Comparison of ENCODE assay signal across 10 cellular contexts in genomic region chr3:108223928-108224327, GRCh38. TPM values are rescaled to one million over a fixed set of nuclear protein-coding genes. Genes with fewer than 3 reads are reported as not detected.
A peak's percentile ranks its signal among the peaks of the same experiment; 100 is the strongest.
DNase-seq lines count a peak whose midpoint lies in the region; ATAC-seq, FAIRE-seq and TF ChIP-seq lines count a peak whose summit lies in the region.
"Had no signal": no experiment of that assay in that cellular context is flagged by ENCODE, and none has a peak within 500 bp of the region (broad histone marks: within the 10 kb centered on the region; RNA-seq: fewer than 3 reads in every experiment).

No MANE protein-coding gene starts in this region.

- H3K4me3 ChIP-seq in HepG2 (replicated peaks in 1 of 3; ENCODE audit: insufficient read depth in 1 of 3, low read depth in 2 of 3, low read length in 3 of 3) (no peak overlapping the region), right lobe of liver (no peak overlapping the region), left lung (no peak overlapping the region)

- H4K20me1 ChIP-seq in HepG2 (ENCODE audit: insufficient read depth, low read length) = no peaks in the 10 kb centered on the region

- H3K9me3 Mint-ChIP-seq in activated CD8-positive, alpha-beta T cell treated with anti-CD3 and anti-CD28 coated beads, Interleukin-2, amount 10 ng/mL, durations not matched to agents 7 days and 5 days (ENCODE audit: insufficient read depth) = no peaks in the 10 kb centered on the region
- H3K9me3 Mint-ChIP-seq: GM23338 had no signal

- H3K4me2 ChIP-seq in HepG2 (ENCODE audit: low read depth, low read length) = no peak overlapping the region
- H3K4me2 ChIP-seq: GM23338 had no signal

- TF ChIP-seq POLR2A in HepG2 (IDR thresholded peaks at IDR 0.05; ENCODE audit: insufficient read depth in 1 of 2, low read depth in 2 of 2, low read length in 2 of 2) (no peak), right lobe of liver (IDR thresholded peaks at IDR 0.05) (no peak)

- ATAC-seq in HepG2 = no peak
- no peak for ATAC-seq in right lobe of liver
- ATAC-seq in activated CD8-positive, alpha-beta T cell treated with anti-CD3 and anti-CD28 coated beads, Interleukin-2, amount 10 ng/mL, durations not matched to agents 7 days and 5 days = no peak
- no peak for ATAC-seq in left lung
- no peak for ATAC-seq in HG03432 (IDR thresholded peaks at IDR 0.05; ENCODE audit: unreplicated experiment)
- no peak for ATAC-seq in GM21447 (IDR thresholded peaks at IDR 0.05; ENCODE audit: unreplicated experiment)
- ATAC-seq: GM23338 had no signal

- 25% methylated on average over 4 of the region's 4 CpGs for WGBS in HepG2 (ENCODE audit: low lambda C conversion rate)
- WGBS in right lobe of liver (ENCODE audit: insufficient coverage, low coverage, low lambda C conversion rate, missing lambda C conversion rate) = 23% methylated on average over 4 of the region's 4 CpGs

- H3K27ac ChIP-seq in HepG2 (ENCODE audit: extremely low read length, insufficient read depth, low read length) (no peak overlapping the region), right lobe of liver (no peak overlapping the region), left lung (peak overlapping the region; percentile 83 to 95)

- H3K9me3 ChIP-seq in HepG2 (ENCODE audit: low read length) (no peaks in the 10 kb centered on the region), right lobe of liver (no peaks in the 10 kb centered on the region), left lung (no peaks in the 10 kb centered on the region)
- H3K9me3 ChIP-seq: adrenal gland had no signal

- in situ Hi-C loops in HepG2 (cut with HindIII; ENCODE audit: extremely low pct_ligation_motif_present, low pct_unique_long_range_greater_than_20kb) = no loop called here

- POLR2A ChIA-PET in HepG2 (lab: Yijun Ruan, JAX) = no interaction called here
- POLR2A ChIA-PET in activated CD8-positive, alpha-beta T cell treated with anti-CD3 and anti-CD28 coated beads, Interleukin-2, amount 10 ng/mL, durations not matched to agents 7 days and 5 days (lab: Charles Lee) = interaction anchor here (0.6 to 4.1 kb wide), 11 partner anchors 8 to 625 kb away, joined by 3 to 36 read pairs (median 4); partner anchors contain the start of gene HHLA2

- no peaks in the 10 kb centered on the region for H3K27me3 Mint-ChIP-seq in activated CD8-positive, alpha-beta T cell treated with anti-CD3 and anti-CD28 coated beads, Interleukin-2, amount 10 ng/mL, durations not matched to agents 7 days and 5 days (ENCODE audit: low read depth)

- no peaks in the 10 kb centered on the region for H3K79me2 ChIP-seq in HepG2 (ENCODE audit: insufficient read depth, low read length)

- peaks cover 45% of the 10 kb centered on the region for H3K4me1 Mint-ChIP-seq in activated CD8-positive, alpha-beta T cell treated with anti-CD3 and anti-CD28 coated beads, Interleukin-2, amount 10 ng/mL, durations not matched to agents 7 days and 5 days (ENCODE audit: low read depth)

- peaks cover 3% of the 10 kb centered on the region for H3K36me3 Mint-ChIP-seq in activated CD8-positive, alpha-beta T cell treated with anti-CD3 and anti-CD28 coated beads, Interleukin-2, amount 10 ng/mL, durations not matched to agents 7 days and 5 days (ENCODE audit: low read depth)

- TF ChIP-seq CTCF in HepG2 (CRISPR knock-in tag; IDR thresholded peaks at IDR 0.05) = no peak
- no peak for TF ChIP-seq CTCF in right lobe of liver (IDR thresholded peaks at IDR 0.05)
- TF ChIP-seq CTCF in left lung (IDR thresholded peaks at IDR 0.05) = no peak

- no TSS peak for BruUV-seq in HepG2 (replicated peaks; lab: Mats Ljungman, UMichigan)

- H3K9ac ChIP-seq in HepG2 (ENCODE audit: insufficient read depth, low read depth, low read length) = no peak overlapping the region

- peak overlapping the region; percentile 99 for H3K4me3 Mint-ChIP-seq in activated CD8-positive, alpha-beta T cell treated with anti-CD3 and anti-CD28 coated beads, Interleukin-2, amount 10 ng/mL, durations not matched to agents 7 days and 5 days

- DNase-seq in HepG2 (ENCODE audit: low spot score) = no peak
- no peak for DNase-seq in right lobe of liver
- DNase-seq in activated CD8-positive, alpha-beta T cell treated with anti-CD3 and anti-CD28 coated beads, Interleukin-2, amount 10 ng/mL, durations not matched to agents 7 days and 5 days = no peak
- DNase-seq in left lung = no peak
- no peak for DNase-seq in stimulated activated CD4-positive, alpha-beta T cell treated with anti-CD3 and anti-CD28 coated beads, Interleukin-2, amount 100 ng/mL, for 24 hours
- no peak for DNase-seq in HUDEP-2 (lab: John Stamatoyannopoulos, UW; ENCODE audit: unreplicated experiment in 76 of 76)

- peaks cover 23% of the 10 kb centered on the region for H3K4me1 ChIP-seq in HepG2 (ENCODE audit: insufficient read depth, low read length)
- peaks cover 0 to 10% (median 0%) of the 10 kb centered on the region in 4 donors for H3K4me1 ChIP-seq in right lobe of liver
- peaks cover 10 to 30% of the 10 kb centered on the region in 2 donors for H3K4me1 ChIP-seq in left lung

- no peak for TF ChIP-seq RAD21 in HepG2 (CRISPR knock-in tag; IDR thresholded peaks at IDR 0.05)

- peak overlapping the region; percentile 98 for H3K27ac Mint-ChIP-seq in activated CD8-positive, alpha-beta T cell treated with anti-CD3 and anti-CD28 coated beads, Interleukin-2, amount 10 ng/mL, durations not matched to agents 7 days and 5 days
- H3K27ac Mint-ChIP-seq: GM23338 had no signal

- FAIRE-seq in HepG2 (lab: Jason Lieb, UNC) = no peak

- intact Hi-C loops in HepG2 (cut with micrococcal nuclease; ENCODE audit: unreplicated experiment) (no loop called here), right lobe of liver (cut with DNase I) (no loop called here), left lung (cut with DNase I) (no loop called here)

- no peak overlapping the region for H2AFZ ChIP-seq in HepG2 (ENCODE audit: low read length)
- H2AFZ ChIP-seq: GM23338 had no signal

- H3K36me3 ChIP-seq in HepG2 (replicated peaks in 1 of 2; ENCODE audit: control insufficient read depth in 1 of 2, insufficient read depth in 2 of 2, low read length in 2 of 2) (no peaks in the 10 kb centered on the region), right lobe of liver (no peaks in the 10 kb centered on the region), left lung (no peaks in the 10 kb centered on the region)
- H3K36me3 ChIP-seq: adrenal gland had no signal

- CTCF ChIA-PET in HepG2 (lab: Yijun Ruan, JAX; ENCODE audit: low intra/inter-chr PET ratio, low total read pairs) = no interaction called here
- CTCF ChIA-PET in activated CD8-positive, alpha-beta T cell treated with anti-CD3 and anti-CD28 coated beads, Interleukin-2, amount 10 ng/mL, durations not matched to agents 7 days and 5 days (lab: Charles Lee) = interaction anchor here (0.6 to 3.0 kb wide), 16 partner anchors 11 to 802 kb away, joined by 3 to 20 read pairs (median 4); no protein-coding TSS in a partner anchor

- H3K27me3 ChIP-seq in HepG2 (ENCODE audit: control insufficient read depth in 1 of 2, insufficient read depth in 2 of 2, low read length in 2 of 2) = no peaks in the 10 kb centered on the region; a peak in 1 of 5 replicates
- no peaks in the 10 kb centered on the region for H3K27me3 ChIP-seq in right lobe of liver
- H3K27me3 ChIP-seq in left lung = no peaks in the 10 kb centered on the region
- H3K27me3 ChIP-seq: adrenal gland had no signal

- TF ChIP-seq EP300 in HepG2 (IDR thresholded peaks at IDR 0.05; ENCODE audit: low read depth in 2 of 2, low read length in 2 of 2) (no peak), HepG2 (CRISPR knock-in tag; IDR thresholded peaks at IDR 0.05; ENCODE audit: borderline replicate concordance) (no peak)

TF ChIP-seq in HepG2, 621 proteins besides CTCF, POLR2A, EP300 and RAD21:
- TF ChIP-seq CEBPB (IDR thresholded peaks at IDR 0.05; ENCODE audit: borderline replicate concordance, low read depth, low read length) (peak; percentile 9; the same call in 1 of the 2 replicates), IRX3 (CRISPR knock-in tag; IDR thresholded peaks at IDR 0.05; ENCODE audit: borderline replicate concordance, low read depth) (no peak)

RNA-seq across cellular contexts. Expression of gene IFT57, which starts 1.7 kb away (rescaled TPM):
- total RNA-seq in HepG2 (2016; rRNA removed; fragmentation: Illumina TruSeq; extraction: Trizol) (14.5 and 18.0 TPM in 2 replicates), right lobe of liver (1 to 10 TPM; 2.4 to 6.2 (median 4.5) TPM), left lung (100 to 1,000 TPM; 115 to 273 TPM)
- 5.9 and 8.5 TPM in 2 replicates for total RNA-seq in HepG2 (2016; cell fraction: cytosol; rRNA removed; fragmentation: Illumina TruSeq; extraction: Trizol; ENCODE audit: low read depth)
- total RNA-seq in HepG2 (2016; cell fraction: insoluble cytoplasmic fraction; rRNA removed; fragmentation: Illumina TruSeq; extraction: Trizol) = 15.8 and 16.4 TPM in 2 replicates
- total RNA-seq in HepG2 (2016; cell fraction: membrane; rRNA removed; fragmentation: Illumina TruSeq; extraction: Trizol) = 21.3 and 21.6 TPM in 2 replicates
- total RNA-seq in HepG2 (2016; cell fraction: nucleus; rRNA removed; fragmentation: Illumina TruSeq; extraction: Trizol) = 9.6 and 11.6 TPM in 2 replicates
- polyA plus RNA-seq in HepG2 (2011; rRNA removed) = 5.5 and 5.8 TPM in 2 replicates
- polyA plus RNA-seq in HepG2 (2011; cell fraction: cytosol; rRNA removed) = 3.3 and 4.4 TPM in 2 replicates
- polyA plus RNA-seq in HepG2 (2011; cell fraction: nucleus; rRNA removed) = 3.4 and 4.4 TPM in 2 replicates
- polyA plus RNA-seq in HepG2 (2012) = 3.5 and 4.3 TPM in 2 replicates
- 12.1 and 16.1 TPM in 2 replicates for polyA plus RNA-seq in HepG2 (2016; cell fraction: cytosol; fragmentation: Illumina TruSeq; extraction: Trizol; ENCODE audit: low read depth)
- 16.2 and 17.9 TPM in 2 replicates for polyA plus RNA-seq in HepG2 (2016; cell fraction: insoluble cytoplasmic fraction; fragmentation: Illumina TruSeq; extraction: Trizol; ENCODE audit: low read depth)
- polyA plus RNA-seq in HepG2 (2016; cell fraction: membrane; fragmentation: Illumina TruSeq; extraction: Trizol; ENCODE audit: low read depth) = 15.0 and 18.0 TPM in 2 replicates
- polyA plus RNA-seq in HepG2 (2016; cell fraction: nucleus; fragmentation: Illumina TruSeq; extraction: Trizol; ENCODE audit: insufficient read depth, low read depth) = 14.1 and 17.2 TPM in 2 replicates
- 2.8 TPM in 1 of 2 replicates, not detected in the other for polyA minus RNA-seq in HepG2 (2011; rRNA and poly(A)+ RNA removed; ENCODE audit: low replicate concordance)
- polyA minus RNA-seq in HepG2 (2011; cell fraction: cytosol; rRNA and poly(A)+ RNA removed) = 2.9 and 5.8 TPM in 2 replicates
- 5.8 and 7.5 TPM in 2 replicates for polyA minus RNA-seq in HepG2 (2011; cell fraction: nucleus; rRNA and poly(A)+ RNA removed)
- 10 to 100 TPM; 23.9 to 25.5 TPM for total RNA-seq in activated CD8-positive, alpha-beta T cell treated with anti-CD3 and anti-CD28 coated beads, Interleukin-2, amount 10 ng/mL, durations not matched to agents 7 days and 5 days

Comparison
In these comparisons a context has a peak if more than half of its experiments do, and no peak if none do; other contexts are left out.
1. H3K27ac ChIP-seq: peak in left lung (2 of 2); none in HepG2 (single experiment) and right lobe of liver (0 of 3).
2. RNA of gene IFT57, which starts 1.7 kb away (total RNA-seq): 115 to 273 TPM in left lung; 23.9 to 25.5 TPM in activated CD8-positive, alpha-beta T cell treated with anti-CD3 and anti-CD28 coated beads, Interleukin-2, amount 10 ng/mL, durations not matched to agents 7 days and 5 days, 5.9 to 21.6 TPM in HepG2 and 2.4 to 6.2 TPM in right lobe of liver; every median in the first group is over 4 times any median in the second.